1 cellular context compared by ENCODE assay signal in genomic region chr4:74453037-74453635, GRCh38.
TF ChIP-seq lines count a peak whose summit lies in the region.

No MANE protein-coding gene starts in this region.

TF ChIP-seq in K562, 482 proteins besides CTCF, POLR2A, EP300 and RAD21 (continued from another document and continues in another):
- TF ChIP-seq FOXJ3 (CRISPR knock-in tag; IDR thresholded peaks at IDR 0.05) = no peak
- TF ChIP-seq ZNF592 (IDR thresholded peaks at IDR 0.05) = peak; percentile 90
- no peak for TF ChIP-seq RBM17 (IDR thresholded peaks at IDR 0.05; ENCODE audit: borderline replicate concordance, low read depth, low read length)
- peak; percentile 64 for TF ChIP-seq LEF1 (IDR thresholded peaks at IDR 0.05)
- no peak for TF ChIP-seq MAZ (CRISPR knock-in tag; conservative IDR thresholded peaks at IDR 0.05 in 1 of 2, IDR thresholded peaks at IDR 0.05 in 1 of 2)
- TF ChIP-seq MTA2 (IDR thresholded peaks at IDR 0.05; ENCODE audit: low read depth) = peak; percentile 45; the same call in 1 of the 2 replicates
- TF ChIP-seq ILK (tag; IDR thresholded peaks at IDR 0.05; ENCODE audit: borderline replicate concordance, low read depth) = no peak
- TF ChIP-seq ZNF324 (CRISPR knock-in tag; IDR thresholded peaks at IDR 0.05) = no peak
- TF ChIP-seq NCOA2 (IDR thresholded peaks at IDR 0.05; ENCODE audit: partially characterized antibody in 2 of 2) = no peak
- TF ChIP-seq MYNN (IDR thresholded peaks at IDR 0.05) = peak; percentile 69; the same call in 1 of the 2 replicates
- no peak for TF ChIP-seq MYNN (CRISPR knock-in tag; IDR thresholded peaks at IDR 0.05)
- peak; percentile 80; the same call in 1 of the 2 replicates for TF ChIP-seq EHMT2 (IDR thresholded peaks at IDR 0.05)
- TF ChIP-seq ZNF696 (CRISPR knock-in tag; conservative IDR thresholded peaks at IDR 0.05) = no peak
- TF ChIP-seq HMGXB4 (CRISPR knock-in tag; IDR thresholded peaks at IDR 0.05) = no peak
- no peak for TF ChIP-seq ZNF3 (CRISPR knock-in tag; IDR thresholded peaks at IDR 0.05)
- no peak for TF ChIP-seq ZNF212 (CRISPR knock-in tag; IDR thresholded peaks at IDR 0.05)
- TF ChIP-seq MBD2 (IDR thresholded peaks at IDR 0.05; ENCODE audit: borderline replicate concordance, low read depth) = no peak
- 0 out of 2 replicates have a peak, but pooled peaks have one; percentile 21 for TF ChIP-seq ZNF589 (CRISPR knock-in tag; IDR thresholded peaks at IDR 0.05; ENCODE audit: low read depth)
- no peak for TF ChIP-seq ZBTB7A (IDR thresholded peaks at IDR 0.05; ENCODE audit: borderline replicate concordance, control insufficient read depth, low read depth, low read length)
- TF ChIP-seq HDGF (IDR thresholded peaks at IDR 0.05) = no peak
- no peak for TF ChIP-seq KDM2B (CRISPR knock-in tag; IDR thresholded peaks at IDR 0.05)
- TF ChIP-seq TEAD4 (IDR thresholded peaks at IDR 0.05; ENCODE audit: low read length) = peak; percentile 85
- no peak for TF ChIP-seq TEAD4 (CRISPR knock-in tag; IDR thresholded peaks at IDR 0.05; ENCODE audit: borderline replicate concordance)
- peak; percentile 40 to 77; a peak in 2 of 4 replicates for TF ChIP-seq TBL1XR1 (IDR thresholded peaks at IDR 0.05; ENCODE audit: low read length in 2 of 2)
- TF ChIP-seq BRD9 (IDR thresholded peaks at IDR 0.05; ENCODE audit: low read depth, partially characterized antibody) = peak; percentile 81
- no peak for TF ChIP-seq ZKSCAN3 (CRISPR knock-in tag; IDR thresholded peaks at IDR 0.05)
- TF ChIP-seq TCFL5 (CRISPR knock-in tag; conservative IDR thresholded peaks at IDR 0.05) = no peak
- TF ChIP-seq THRA (IDR thresholded peaks at IDR 0.05) = no peak
- TF ChIP-seq EZH2 (IDR thresholded peaks at IDR 0.05; ENCODE audit: borderline replicate concordance, low read depth, low read length) = no peak
- TF ChIP-seq NFRKB (IDR thresholded peaks at IDR 0.05; ENCODE audit: low read depth) = 0 out of 2 replicates have a peak, but pooled peaks have one; percentile 67
- no peak for TF ChIP-seq TARDBP (IDR thresholded peaks at IDR 0.05)
- no peak for TF ChIP-seq PBX2 (CRISPR knock-in tag; IDR thresholded peaks at IDR 0.05; ENCODE audit: low read depth)
- TF ChIP-seq PBX2 (tag; conservative IDR thresholded peaks at IDR 0.05; ENCODE audit: low read depth) = peak; percentile 25; the same call in 1 of the 2 replicates
- TF ChIP-seq CHCHD3 (CRISPR knock-in tag; IDR thresholded peaks at IDR 0.05) = no peak
- peak; percentile 64 for TF ChIP-seq SMAD4 (CRISPR knock-in tag; conservative IDR thresholded peaks at IDR 0.05)
- no peak for TF ChIP-seq JUNB (CRISPR knock-in tag; conservative IDR thresholded peaks at IDR 0.05)
- peak; percentile 9; the same call in 1 of the 2 replicates for TF ChIP-seq ZFX (CRISPR knock-in tag; IDR thresholded peaks at IDR 0.05)
- peak; percentile 49; the same call in 1 of the 2 replicates for TF ChIP-seq EP400 (IDR thresholded peaks at IDR 0.05)
- peak; percentile 83 for TF ChIP-seq TAL1 (IDR thresholded peaks at IDR 0.05)
- TF ChIP-seq RFX7 (CRISPR knock-in tag; IDR thresholded peaks at IDR 0.05) = no peak
- peak; percentile 42; the same call in 1 of the 2 replicates for TF ChIP-seq ZEB2 (IDR thresholded peaks at IDR 0.05)
- no peak for TF ChIP-seq ERF (CRISPR knock-in tag; IDR thresholded peaks at IDR 0.05)
- TF ChIP-seq MEF2D (tag; conservative IDR thresholded peaks at IDR 0.05; ENCODE audit: low read depth) = peak; percentile 56
- TF ChIP-seq ATF7 (IDR thresholded peaks at IDR 0.05) = peak; percentile 65; the same call in 1 of the 2 replicates
- no peak for TF ChIP-seq MAFK (IDR thresholded peaks at IDR 0.05; ENCODE audit: low read length)
- peak; percentile 53; the same call in 1 of the 2 replicates for TF ChIP-seq POLR2AphosphoS5 (IDR thresholded peaks at IDR 0.05; ENCODE audit: control insufficient read depth, insufficient read depth, low read depth, low read length)
- TF ChIP-seq ELF1 (tag; IDR thresholded peaks at IDR 0.05) = no peak
- 0 out of 4 replicates have a peak, but pooled peaks of 1 of the 2 experiments have one; percentile 31 for TF ChIP-seq ZNF639 (CRISPR knock-in tag; conservative IDR thresholded peaks at IDR 0.05 in 1 of 2, IDR thresholded peaks at IDR 0.05 in 1 of 2)
- TF ChIP-seq KLF1 (tag; IDR thresholded peaks at IDR 0.05) = no peak
- no peak for TF ChIP-seq MTF1 (CRISPR knock-in tag; IDR thresholded peaks at IDR 0.05; ENCODE audit: borderline replicate concordance)
- no peak for TF ChIP-seq ESRRB (CRISPR knock-in tag; IDR thresholded peaks at IDR 0.05; ENCODE audit: borderline replicate concordance)
- TF ChIP-seq NR1H2 (CRISPR knock-in tag; IDR thresholded peaks at IDR 0.05) = no peak
- TF ChIP-seq SIN3B (IDR thresholded peaks at IDR 0.05; ENCODE audit: low read depth) = no peak
- 0 out of 2 replicates have a peak, but pooled peaks have one; percentile 60 for TF ChIP-seq TOE1 (IDR thresholded peaks at IDR 0.05; ENCODE audit: borderline replicate concordance)
- TF ChIP-seq TOE1 (CRISPR knock-in tag; IDR thresholded peaks at IDR 0.05; ENCODE audit: borderline replicate concordance, low read depth) = no peak
- 0 out of 2 replicates have a peak, but pooled peaks have one; percentile 45 for TF ChIP-seq MEF2A (IDR thresholded peaks at IDR 0.05; ENCODE audit: control insufficient read depth, low read depth, low read length)
- peak in 1 of 2 experiments; percentile 50; a peak in 1 of 4 replicates for TF ChIP-seq KDM1A (IDR thresholded peaks at IDR 0.05)
- no peak for TF ChIP-seq STAG1 (CRISPR knock-in tag; IDR thresholded peaks at IDR 0.05; ENCODE audit: borderline replicate concordance)
- TF ChIP-seq IRF1 (CRISPR knock-in tag; IDR thresholded peaks at IDR 0.05; ENCODE audit: borderline replicate concordance) = no peak
- TF ChIP-seq RBM15 (IDR thresholded peaks at IDR 0.05; ENCODE audit: insufficient read depth, low read length) = no peak
- TF ChIP-seq TAF15 (IDR thresholded peaks at IDR 0.05; ENCODE audit: low read depth, low read length) = no peak
- TF ChIP-seq CREM (IDR thresholded peaks at IDR 0.05; ENCODE audit: low read depth) = 0 out of 2 replicates have a peak, but pooled peaks have one; percentile 20
- no peak for TF ChIP-seq CTCFL (IDR thresholded peaks at IDR 0.05; ENCODE audit: borderline replicate concordance, insufficient read depth, low read depth, low read length, poor library complexity, severe bottlenecking)
- no peak for TF ChIP-seq FOSL1 (tag; conservative IDR thresholded peaks at IDR 0.05)
- TF ChIP-seq FOXK2 (conservative IDR thresholded peaks at IDR 0.05 in 1 of 2, IDR thresholded peaks at IDR 0.05 in 1 of 2; ENCODE audit: low read depth in 2 of 2) = no peak
- no peak for TF ChIP-seq ZNF79 (CRISPR knock-in tag; IDR thresholded peaks at IDR 0.05; ENCODE audit: low read depth)
- peak; percentile 81 for TF ChIP-seq SMARCE1 (IDR thresholded peaks at IDR 0.05)
- TF ChIP-seq SRSF9 (IDR thresholded peaks at IDR 0.05; ENCODE audit: borderline replicate concordance, low read depth, low read length) = no peak
- no peak for TF ChIP-seq PHTF2 (CRISPR knock-in tag; IDR thresholded peaks at IDR 0.05)
